In genomic region chr1:25878690-25879089, GRCh38 we compare ENCODE assay signal across 32 cellular contexts.
"Had no signal": no experiment of that assay in that cellular context is flagged by ENCODE, and none has a peak within 500 bp of the region (broad histone marks: within the 10 kb centered on the region; RNA-seq: fewer than 3 reads in every experiment).

No MANE protein-coding gene starts in this region.

- H3K27ac ChIP-seq: SJCRH30, SK-N-MC had no signal

- H3K36me3 Mint-ChIP-seq: activated naive CD4-positive, alpha-beta T cell treated with anti-CD3 and anti-CD28 coated beads, Interleukin-2, amount 50 U/mL, for 72 hours; brain; WTC11 had no signal

- H3K4me1 ChIP-seq: SJCRH30 had no signal

- H3K4me3 Mint-ChIP-seq: activated CD4-positive, alpha-beta T cell treated with anti-CD3 and anti-CD28 coated beads for 36 hours; activated CD4-positive, alpha-beta T cell treated with anti-CD3 and anti-CD28 coated beads, Interleukin-2, amount 10 ng/mL, durations not matched to agents 7 days and 5 days; activated CD8-positive, alpha-beta T cell treated with anti-CD3 and anti-CD28 coated beads, Interleukin-2, amount 10 ng/mL, durations not matched to agents 7 days and 5 days; activated naive CD4-positive, alpha-beta T cell treated with anti-CD3 and anti-CD28 coated beads for 36 hours; activated T-cell treated with anti-CD3 and anti-CD28 coated beads, Interleukin-2, amount 50 U/mL, for 4 hours; activated T-helper 1 cell treated with anti-CD3 and anti-CD28 coated beads, Interleukin-12 subunit alpha, Interleukin-12 subunit beta, Interleukin-2, Interleukin-4 antibody, amounts not matched to agents 30 ng/mL and 10 ng/mL and 1 ng/mL, durations not matched to agents 14 hours and 24 hours and 36 hours; brain; WTC11 had no signal

- H3K27ac Mint-ChIP-seq: activated CD4-positive, alpha-beta T cell treated with anti-CD3 and anti-CD28 coated beads for 36 hours; activated CD4-positive, alpha-beta T cell treated with anti-CD3 and anti-CD28 coated beads, Interleukin-2, amount 10 ng/mL, durations not matched to agents 7 days and 5 days; activated CD8-positive, alpha-beta T cell treated with anti-CD3 and anti-CD28 coated beads, Interleukin-2, amount 10 ng/mL, durations not matched to agents 7 days and 5 days; activated naive CD4-positive, alpha-beta T cell treated with anti-CD3 and anti-CD28 coated beads for 36 hours; activated naive CD4-positive, alpha-beta T cell treated with anti-CD3 and anti-CD28 coated beads, Interleukin-2, amount 50 U/mL, for 72 hours; activated T-helper 1 cell treated with anti-CD3 and anti-CD28 coated beads, Interleukin-12 subunit alpha, Interleukin-12 subunit beta, Interleukin-2, Interleukin-4 antibody, amounts not matched to agents 30 ng/mL and 10 ng/mL and 1 ng/mL, durations not matched to agents 14 hours and 24 hours and 36 hours; brain; WTC11 had no signal

- H3K36me3 ChIP-seq: adrenal gland, MG63, SJCRH30 had no signal

- FAIRE-seq: astrocyte, bronchial epithelial cell had no signal

- H3K9me3 Mint-ChIP-seq: activated CD4-positive, alpha-beta T cell treated with anti-CD3 and anti-CD28 coated beads, Interleukin-2, amount 10 ng/mL, durations not matched to agents 7 days and 5 days; activated naive CD4-positive, alpha-beta T cell treated with anti-CD3 and anti-CD28 coated beads for 36 hours; activated naive CD4-positive, alpha-beta T cell treated with anti-CD3 and anti-CD28 coated beads, Interleukin-2, amount 50 U/mL, for 72 hours; activated T-cell treated with anti-CD3 and anti-CD28 coated beads, Interleukin-2, amount 50 U/mL, for 4 hours; activated T-helper 1 cell treated with anti-CD3 and anti-CD28 coated beads, Interleukin-12 subunit alpha, Interleukin-12 subunit beta, Interleukin-2, Interleukin-4 antibody, amounts not matched to agents 30 ng/mL and 10 ng/mL and 1 ng/mL, durations not matched to agents 14 hours and 24 hours and 36 hours; brain; WTC11 had no signal

- H3K4me3 ChIP-seq: adrenal gland, MG63, SJCRH30, SK-N-MC had no signal

- H3K27me3 Mint-ChIP-seq: brain had no signal

- H3K9me3 ChIP-seq: adrenal gland, MG63, SJCRH30 had no signal

- ATAC-seq: activated CD4-positive, alpha-beta T cell treated with anti-CD3 and anti-CD28 coated beads for 36 hours; activated CD4-positive, CD25-positive, alpha-beta regulatory T cell treated with anti-CD3 and anti-CD28 coated beads, Interleukin-2, amount 50 U/mL, for 24 hours; activated CD8-positive, alpha-beta T cell treated with anti-CD3 and anti-CD28 coated beads, Interleukin-2, amount 10 ng/mL, durations not matched to agents 7 days and 5 days; activated naive CD4-positive, alpha-beta T cell treated with anti-CD3 and anti-CD28 coated beads, Interleukin-2, amount 50 U/mL, for 72 hours; activated T-cell treated with anti-CD3 and anti-CD28 coated beads, Interleukin-2, amount 50 U/mL, for 4 hours; WTC11 had no signal

- H3K27me3 ChIP-seq: adrenal gland, MG63, SJCRH30 had no signal

- DNase-seq: activated CD4-positive, alpha-beta T cell treated with anti-CD3 and anti-CD28 coated beads for 36 hours; activated CD4-positive, alpha-beta T cell treated with anti-CD3 and anti-CD28 coated beads, Interleukin-2, amount 10 ng/mL, durations not matched to agents 7 days and 5 days; activated CD4-positive, alpha-beta T cell treated with anti-CD3 and anti-CD28 coated beads, Interleukin-2, amount 50 U/mL, for 48 hours; activated CD8-positive, alpha-beta T cell treated with anti-CD3 and anti-CD28 coated beads, Interleukin-2, amount 10 ng/mL, durations not matched to agents 7 days and 5 days; activated gamma-delta T cell treated with Interleukin-2 at 50 U/mL for 16 hours; activated naive CD4-positive, alpha-beta T cell treated with anti-CD3 and anti-CD28 coated beads for 36 hours; activated T-cell treated with anti-CD3 and anti-CD28 coated beads, Interleukin-2, amount 50 U/mL, for 4 hours; caudate nucleus; Karpas-422; MG63; NCI-H1048; NCI-H1436 treated with DMSO at 0.1 percent for 48 hours; NCI-H1694 treated with DMSO at 0.1 percent for 48 hours; NCI-H2029 treated with DMSO at 0.1 percent for 48 hours; NCI-H2107; NCI-H2171; NCI-H510A; NCI-H526; NCI-H748 treated with DMSO at 0.1 percent for 48 hours; NK-92 treated with Interleukin-12 subunit alpha and Interleukin-12 subunit beta, amount 100 ng/mL, for 24 hours; SHP77; SJCRH30; T1000 had no signal
